ENCODE assay signal across 10 cellular contexts in genomic region chr9:18906656-18907395, GRCh38.
DNase-seq lines count a peak whose midpoint lies in the region; ATAC-seq and TF ChIP-seq lines count a peak whose summit lies in the region.
"Had no signal": no experiment of that assay in that cellular context is flagged by ENCODE, and none has a peak within 500 bp of the region (broad histone marks: within the 10 kb centered on the region; RNA-seq: fewer than 3 reads in every experiment).

No MANE protein-coding gene starts in this region.

- no TSS peak for BruUV-seq in PC-3 (replicated peaks; lab: Mats Ljungman, UMichigan)

- intact Hi-C loops in PC-3 (cut with micrococcal nuclease) (no loop called here), left ventricle myocardium inferior (cut with micrococcal nuclease) (no loop called here)

- H2AFZ ChIP-seq in PC-3 (ENCODE audit: low read length), result no peak overlapping the region

- peak; percentile 79; the same call in 1 of the 2 replicates for ATAC-seq in PC-3
- ATAC-seq in GM19351 (IDR thresholded peaks at IDR 0.05; ENCODE audit: unreplicated experiment), result no peak

- H3K4me1 ChIP-seq in PC-3 (ENCODE audit: insufficient read depth, low read length) (no peaks in the 10 kb centered on the region; the same call in 1 of the 2 replicates), left ventricle myocardium inferior (no peaks in the 10 kb centered on the region)

- no peak overlapping the region for H3K9ac ChIP-seq in PC-3 (ENCODE audit: low read length)

- no peaks in the 10 kb centered on the region for H3K9me2 ChIP-seq in PC-3 (replicated peaks; ENCODE audit: low read length)

- H3F3A ChIP-seq in PC-3 (ENCODE audit: low read length, unreplicated experiment), result no peaks in the 10 kb centered on the region

- H4K20me1 ChIP-seq in PC-3 (ENCODE audit: low read length), result no peaks in the 10 kb centered on the region

- POLR2A ChIA-PET in PC-3 (lab: Charles Lee; ENCODE audit: unreplicated experiment), result no interaction called here

- no peak overlapping the region for H3K4me3 ChIP-seq in PC-3 (ENCODE audit: low read length)
- H3K4me3 ChIP-seq in fibroblast of pulmonary artery (replicated peaks; ENCODE audit: low read depth, low read length), result no peak overlapping the region
- H3K4me3 ChIP-seq in left ventricle myocardium inferior, result no peak overlapping the region

- H3K9me3 ChIP-seq in PC-3 (ENCODE audit: low read length) (no peaks in the 10 kb centered on the region), left ventricle myocardium inferior (replicated peaks) (peaks cover 19% of the 10 kb centered on the region)

- CTCF ChIA-PET in PC-3 (lab: Charles Lee), result no interaction called here

- H3K4me2 ChIP-seq in PC-3 (ENCODE audit: low read length), result no peak overlapping the region

- no peaks in the 10 kb centered on the region for H3K27me3 ChIP-seq in PC-3 (ENCODE audit: low read length)
- peaks cover 10% of the 10 kb centered on the region for H3K27me3 ChIP-seq in left ventricle myocardium inferior (ENCODE audit: low read depth)

- no peak overlapping the region for H3K27ac ChIP-seq in PC-3 (ENCODE audit: low read length)
- H3K27ac ChIP-seq in left ventricle myocardium inferior (replicated peaks), result no peak overlapping the region

- H3K79me2 ChIP-seq in PC-3 (ENCODE audit: low read length), result no peaks in the 10 kb centered on the region

- peak; percentile 5 for DNase-seq in NK-92 treated with Interleukin-12 subunit alpha and Interleukin-12 subunit beta, amount 100 ng/mL, for 24 hours (lab: John Stamatoyannopoulos, UW)
- DNase-seq in NK-92 (lab: John Stamatoyannopoulos, UW; ENCODE audit: unreplicated experiment) (no peak), PC-3 (peak; percentile 45), fibroblast of pulmonary artery (ENCODE audit: low read depth) (peak; percentile 50), ureter (ENCODE audit: low spot score) (peak; percentile 37), NCI-H748 (lab: John Stamatoyannopoulos, UW; ENCODE audit: unreplicated experiment) (no peak), left ventricle myocardium inferior (no peak)
- DNase-seq: naive B cell, NCI-H82 had no signal

- TF ChIP-seq CTCF in PC-3 (conservative IDR thresholded peaks at IDR 0.05; ENCODE audit: low read depth, low read length) (no peak), fibroblast of pulmonary artery (IDR thresholded peaks at IDR 0.05; ENCODE audit: low read length, missing control alignments) (no peak), left ventricle myocardium inferior (IDR thresholded peaks at IDR 0.05; ENCODE audit: borderline replicate concordance) (no peak)

- H3K36me3 ChIP-seq in PC-3 (ENCODE audit: low read depth, low read length) (no peaks in the 10 kb centered on the region), left ventricle myocardium inferior (no peaks in the 10 kb centered on the region)

Comparison
In these comparisons a context has a peak if more than half of its experiments do, and no peak if none do; other contexts are left out.
1. DNase-seq: peak in NK-92 treated with Interleukin-12 subunit alpha and Interleukin-12 subunit beta, amount 100 ng/mL, for 24 hours (single experiment), PC-3 (single experiment), fibroblast of pulmonary artery (single experiment) and ureter (single experiment); none in NK-92 (single experiment), NCI-H748 (single experiment) and left ventricle myocardium inferior (single experiment).